ENCODE assay signal across 11 cellular contexts in the genomic region with DNA sequence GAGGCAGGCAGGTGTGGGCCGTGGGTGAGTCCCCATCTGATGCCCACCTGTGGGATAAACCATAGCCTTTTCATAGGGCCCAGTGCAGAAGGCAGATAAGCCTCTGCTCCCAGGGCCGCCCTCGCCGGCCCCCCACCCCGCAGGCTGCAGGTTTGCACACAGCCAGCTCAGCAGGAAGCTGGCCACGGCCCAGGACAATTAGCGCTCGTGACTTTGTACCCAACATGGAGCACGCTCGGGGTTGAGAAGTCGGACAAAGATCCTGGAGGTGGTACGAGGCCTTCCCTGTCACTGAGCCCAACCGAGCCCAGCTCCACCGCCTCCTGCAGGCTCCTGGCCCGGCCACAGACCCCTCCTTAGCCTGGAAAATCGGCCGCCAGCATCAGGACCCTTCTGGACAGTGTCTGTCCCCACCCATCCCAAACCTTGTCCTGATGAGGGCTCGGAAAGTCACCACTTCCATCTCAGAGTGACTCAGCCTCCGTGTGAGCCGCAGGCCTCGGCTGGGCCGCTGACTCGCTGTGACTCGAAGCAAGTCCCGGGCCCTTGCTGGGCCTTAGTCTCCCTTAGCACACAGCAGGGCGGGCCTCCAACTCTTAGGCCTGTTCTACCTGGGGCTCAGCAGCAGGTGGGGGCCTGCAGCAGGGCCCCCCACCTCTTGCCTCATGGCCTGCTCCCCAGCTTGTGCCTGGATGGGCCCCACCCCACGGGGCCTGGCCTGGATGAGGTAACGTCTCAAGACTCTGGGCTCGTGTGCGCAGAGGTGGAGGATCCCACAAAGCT. TPM values are rescaled to one million over a fixed set of nuclear protein-coding genes. Genes with fewer than 3 reads are reported as not detected.
A peak's percentile ranks its signal among the peaks of the same experiment; 100 is the strongest.
DNase-seq lines count a peak whose midpoint lies in the region; TF ChIP-seq lines count a peak whose summit lies in the region.
"Had no signal": no experiment of that assay in that cellular context is flagged by ENCODE, and none has a peak within 500 bp of the region (broad histone marks: within the 10 kb centered on the region; RNA-seq: fewer than 3 reads in every experiment).

No MANE protein-coding gene starts in this region.

- H3K4me1 ChIP-seq in Peyer's patch: peaks cover 0 to 30% (median 2%) of the 10 kb centered on the region in 4 donors

- H3K9me3 ChIP-seq in Peyer's patch (no peaks in the 10 kb centered on the region), WERI-Rb-1 (ENCODE audit: severe bottlenecking) (no peaks in the 10 kb centered on the region)

- DNase-seq in activated T-cell treated with anti-CD3 and anti-CD28 coated beads, Interleukin-2, amount 50 U/mL, for 48 hours: peak; percentile 45 to 55
- no peak for DNase-seq in activated T-cell treated with anti-CD3 and anti-CD28 coated beads, Interleukin-2, amount 50 U/mL, for 1 hour
- DNase-seq in Peyer's patch (peak in 2 of 3 donors; percentile 91 to 94), fibroblast of villous mesenchyme (ENCODE audit: low read depth) (peak; percentile 50), stromal cell of bone marrow (ENCODE audit: low read depth) (peak; percentile 70), NCI-H524 treated with DMSO at 0.1 percent for 48 hours (lab: John Stamatoyannopoulos, UW) (no peak), Kasumi-1 (lab: John Stamatoyannopoulos, UW) (no peak), WERI-Rb-1 (no peak)
- DNase-seq: DMS79 treated with DMSO at 0.1 percent for 48 hours; effector CD4-positive, alpha-beta T cell; retina had no signal

- TF ChIP-seq POLR2A in Peyer's patch (IDR thresholded peaks at IDR 0.05): peak in 1 of 2 donors; percentile 48

- peak overlapping the region in 3 of 4 donors; percentile 75 to 97 (median 95) for H3K27ac ChIP-seq in Peyer's patch
- H3K27ac ChIP-seq in WERI-Rb-1: no peak overlapping the region

- peaks cover 0 to 43% (median 0%) of the 10 kb centered on the region in 3 donors for H3K36me3 ChIP-seq in Peyer's patch
- no peaks in the 10 kb centered on the region for H3K36me3 ChIP-seq in WERI-Rb-1

- TF ChIP-seq CTCF in Peyer's patch (IDR thresholded peaks at IDR 0.05): no peak
- no peak for TF ChIP-seq CTCF in fibroblast of villous mesenchyme (IDR thresholded peaks at IDR 0.05; ENCODE audit: insufficient read depth, low read depth, low read length)
- no peak for TF ChIP-seq CTCF in WERI-Rb-1 (IDR thresholded peaks at IDR 0.05; ENCODE audit: low read depth, low read length)

- no peak overlapping the region for H3K4me3 ChIP-seq in Peyer's patch
- no peak overlapping the region for H3K4me3 ChIP-seq in fibroblast of villous mesenchyme (ENCODE audit: low read depth, low read length)
- H3K4me3 ChIP-seq in WERI-Rb-1 (ENCODE audit: low read depth, low read length): no peak overlapping the region

- H3K27me3 ChIP-seq in Peyer's patch (no peaks in the 10 kb centered on the region), WERI-Rb-1 (ENCODE audit: insufficient read depth, low read depth, severe bottlenecking) (no peaks in the 10 kb centered on the region)

RNA-seq across cellular contexts. Expression of a gene that starts 22.7 kb away (rescaled TPM):
- total RNA-seq in Peyer's patch (10 to 100 TPM in 3 of 4 donors, 1 to 10 TPM in 1; 9.9 to 48.4 (median 37.4) TPM), fibroblast of villous mesenchyme (12.1 and 14.5 TPM in 2 replicates)

RNA-seq across cellular contexts. Expression of a gene that starts 29.9 kb away (rescaled TPM):
- total RNA-seq in Peyer's patch: not detected
- total RNA-seq in fibroblast of villous mesenchyme: not detected in 2 replicates

Comparison
In these comparisons a context has a peak if more than half of its experiments do, and no peak if none do; other contexts are left out.
1. DNase-seq: peak in activated T-cell treated with anti-CD3 and anti-CD28 coated beads, Interleukin-2, amount 50 U/mL, for 48 hours (2 of 2), Peyer's patch (2 of 3), fibroblast of villous mesenchyme (single experiment) and stromal cell of bone marrow (single experiment); none in activated T-cell treated with anti-CD3 and anti-CD28 coated beads, Interleukin-2, amount 50 U/mL, for 1 hour (single experiment), NCI-H524 treated with DMSO at 0.1 percent for 48 hours (single experiment), Kasumi-1 (0 of 2) and WERI-Rb-1 (single experiment).